ENCODE assay signal across 1 cellular context in the genomic region with DNA sequence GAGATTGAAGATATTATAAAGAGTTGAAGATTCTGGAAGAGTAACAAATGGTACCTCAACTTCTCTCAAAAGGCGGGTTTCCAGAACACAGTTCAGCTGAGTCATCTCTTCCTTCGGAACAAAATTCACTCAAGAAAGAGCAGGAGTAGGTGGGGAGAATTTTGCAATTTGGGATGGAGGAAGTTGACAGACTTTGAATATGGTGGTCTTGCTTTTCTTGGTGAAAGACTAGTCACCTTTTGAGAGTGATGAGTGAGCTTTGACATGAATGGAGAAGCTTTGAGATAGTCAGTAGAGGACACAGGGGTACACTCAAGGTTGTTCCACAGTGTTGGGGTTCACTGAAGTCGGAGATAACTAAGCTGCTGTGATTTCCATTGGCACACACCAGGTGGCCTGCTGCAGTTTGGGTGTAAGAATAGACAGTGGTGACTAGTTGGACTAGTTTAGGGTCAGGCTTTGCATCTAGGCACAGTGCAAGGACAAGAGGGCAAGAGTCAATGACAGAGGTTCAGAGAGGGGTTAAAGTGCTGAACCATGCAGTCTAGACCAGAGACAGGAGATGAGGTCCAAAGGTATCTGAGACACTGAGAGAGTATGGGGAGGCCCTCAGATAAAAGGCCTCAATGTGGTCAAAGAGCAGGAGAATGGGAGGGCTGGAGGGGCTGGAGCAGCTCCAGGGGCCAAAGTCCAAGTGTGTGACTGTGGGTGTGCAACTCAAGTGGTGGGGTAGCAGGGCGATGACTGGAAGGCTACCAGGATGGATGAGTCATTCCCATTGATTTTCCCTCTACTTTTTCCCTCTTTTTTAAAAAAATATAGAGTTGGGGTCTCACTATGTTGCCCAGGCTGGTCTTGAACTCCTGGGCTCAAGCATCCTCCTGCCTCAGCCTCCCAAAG.
TF ChIP-seq lines count a peak whose summit lies in the region.

No MANE protein-coding gene starts in this region.

TF ChIP-seq in IMR-90, 13 proteins besides CTCF, POLR2A, EP300 and RAD21:
- TF ChIP-seq CEBPB (IDR thresholded peaks at IDR 0.05; ENCODE audit: low read depth, low read length) (no peak), MXI1 (IDR thresholded peaks at IDR 0.05; ENCODE audit: borderline replicate concordance, low read depth, low read length) (no peak), SMC3 (IDR thresholded peaks at IDR 0.05; ENCODE audit: low read depth, low read length) (no peak), BHLHE40 (IDR thresholded peaks at IDR 0.05; ENCODE audit: low read depth, low read length) (no peak), MAFK (IDR thresholded peaks at IDR 0.05; ENCODE audit: low read depth, low read length) (no peak), RCOR1 (IDR thresholded peaks at IDR 0.05; ENCODE audit: insufficient replicate concordance, low read length) (no peak)
